ENCODE assay signal across 1 cellular context in genomic region chr11:45928535-45929215, GRCh38.
TF ChIP-seq lines count a peak whose summit lies in the region.

No MANE protein-coding gene starts in this region.

TF ChIP-seq in HepG2, 621 proteins besides CTCF, POLR2A, EP300 and RAD21:
- TF ChIP-seq SNAPC5 (CRISPR knock-in tag; IDR thresholded peaks at IDR 0.05; ENCODE audit: borderline replicate concordance) (no peak), KDM2A (CRISPR knock-in tag; IDR thresholded peaks at IDR 0.05; ENCODE audit: borderline replicate concordance, low read depth) (0 out of 2 replicates have a peak, but pooled peaks have one; percentile 24)
